19 cellular contexts compared by ENCODE assay signal in the genomic region with DNA sequence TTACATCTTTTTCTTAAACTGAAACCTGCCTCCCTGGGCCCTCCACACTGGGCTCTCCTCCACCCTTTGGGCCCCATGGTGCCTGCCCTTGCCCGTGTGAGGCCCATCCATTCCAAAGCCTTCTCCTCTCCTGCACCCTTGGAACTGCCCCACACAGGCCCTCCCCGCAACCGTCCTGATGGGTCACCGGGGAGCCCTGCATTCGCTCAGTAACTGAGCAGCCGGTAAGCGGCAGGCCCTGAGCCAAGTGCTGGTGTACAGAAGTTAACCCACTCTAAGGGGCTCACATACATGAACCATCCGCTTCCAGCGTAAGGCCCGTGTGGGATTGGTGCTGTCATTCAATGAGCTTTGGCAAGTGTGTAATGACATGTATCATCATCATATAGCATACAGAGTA. TPM values are rescaled to one million over a fixed set of nuclear protein-coding genes. Genes with fewer than 3 reads are reported as not detected.
A peak's percentile ranks its signal among the peaks of the same experiment; 100 is the strongest.
DNase-seq lines count a peak whose midpoint lies in the region; FAIRE-seq and TF ChIP-seq lines count a peak whose summit lies in the region.
"Had no signal": no experiment of that assay in that cellular context is flagged by ENCODE, and none has a peak within 500 bp of the region (broad histone marks: within the 10 kb centered on the region; RNA-seq: fewer than 3 reads in every experiment).

No MANE protein-coding gene starts in this region.

- no peak overlapping the region for H4K5ac ChIP-seq in H1 (ENCODE audit: insufficient read length, low read depth, low read length)

- H3K4me3 Mint-ChIP-seq in neural progenitor cell: no peak overlapping the region
- no peak overlapping the region for H3K4me3 Mint-ChIP-seq in activated CD4-positive, alpha-beta T cell treated with anti-CD3 and anti-CD28 coated beads, Interleukin-2, amount 10 ng/mL, durations not matched to agents 24 days and 14 days
- H3K4me3 Mint-ChIP-seq: CD8-positive, alpha-beta T cell had no signal

- H2AK5ac ChIP-seq in H1 (ENCODE audit: low read depth, low read length): no peak overlapping the region

- H3K4me3 ChIP-seq in H7 (ENCODE audit: insufficient read depth, low read depth, low read length): no peak overlapping the region
- no peak overlapping the region for H3K4me3 ChIP-seq in H1 (ENCODE audit: extremely low read depth in 1 of 4, insufficient read depth in 2 of 4, low read depth in 3 of 4, low read length in 4 of 4)
- no peak overlapping the region for H3K4me3 ChIP-seq in neural progenitor cell
- H3K4me3 ChIP-seq in lower leg skin (ENCODE audit: low read depth, poor library complexity, severe bottlenecking): no peak overlapping the region
- H3K4me3 ChIP-seq: MG63, Peyer's patch had no signal

- H4K20me1 ChIP-seq in H1 (replicated peaks in 1 of 2; ENCODE audit: control insufficient read depth in 1 of 2, insufficient read depth in 2 of 2, low read length in 2 of 2) (no peaks in the 10 kb centered on the region), neural progenitor cell (ENCODE audit: low read depth) (no peaks in the 10 kb centered on the region)

- H4K8ac ChIP-seq in H1 (ENCODE audit: extremely low read depth, insufficient read depth, low read length): no peak overlapping the region

- peak overlapping the region in 1 of 2 experiments; percentile 16; a peak in 1 of 4 replicates for H3K4me2 ChIP-seq in H1 (ENCODE audit: insufficient read depth in 1 of 2, low read depth in 2 of 2, low read length in 2 of 2)
- no peak overlapping the region for H3K4me2 ChIP-seq in neural progenitor cell

- H3K36me3 ChIP-seq in H7 (replicated peaks; ENCODE audit: control insufficient read depth, insufficient read depth, low read length) (no peaks in the 10 kb centered on the region), H1 (ENCODE audit: control insufficient read depth in 2 of 4, insufficient read depth in 4 of 4, low read length in 3 of 4) (no peaks in the 10 kb centered on the region), neural progenitor cell (no peaks in the 10 kb centered on the region)
- H3K36me3 ChIP-seq: MG63, Peyer's patch had no signal

- H3K27me3 ChIP-seq in H7 (ENCODE audit: control insufficient read depth, insufficient read depth, low read length) (no peaks in the 10 kb centered on the region), H1 (replicated peaks in 1 of 4; ENCODE audit: control insufficient read depth in 3 of 4, extremely low read depth in 1 of 4, insufficient read depth in 3 of 4, low read length in 3 of 4) (peaks cover 0 to 2% (median 0%) of the 10 kb centered on the region in 4 experiments; a peak in 1 of 7 replicates), neural progenitor cell (peaks cover 3% of the 10 kb centered on the region)
- H3K27me3 ChIP-seq: MG63, Peyer's patch had no signal

- H2AFZ ChIP-seq in H1 (ENCODE audit: low read length): no peak overlapping the region
- H2AFZ ChIP-seq in neural progenitor cell (replicated peaks): no peak overlapping the region

- H3K9me3 ChIP-seq in H1 (ENCODE audit: insufficient read depth in 2 of 2, low read depth in 1 of 2, low read length in 1 of 2) (no peaks in the 10 kb centered on the region), neural progenitor cell (ENCODE audit: low read depth) (no peaks in the 10 kb centered on the region)
- H3K9me3 ChIP-seq: MG63, Peyer's patch had no signal

- DNase-seq in NCI-H1436 (lab: John Stamatoyannopoulos, UW): peak; percentile 56
- DNase-seq in NCI-H1436 treated with DMSO at 0.1 percent for 48 hours (lab: John Stamatoyannopoulos, UW): no peak
- peak; percentile 59 for DNase-seq in H7
- DNase-seq in H1 (ENCODE audit: low read depth in 1 of 2, low spot score in 2 of 2): no peak
- DNase-seq in neural progenitor cell (ENCODE audit: low spot score): no peak
- no peak for DNase-seq in lower leg skin (ENCODE audit: low spot score in 2 of 2)
- DNase-seq in activated CD4-positive, alpha-beta T cell treated with anti-CD3 and anti-CD28 coated beads, Interleukin-2, amount 10 ng/mL, durations not matched to agents 24 days and 14 days: no peak
- no peak for DNase-seq in SIG-M5 (lab: John Stamatoyannopoulos, UW)
- DNase-seq: C1 segment of cervical spinal cord; CD8-positive, alpha-beta T cell; GOT3; Kasumi-1; MG63; NCI-H226; Peyer's patch had no signal

- H3K56ac ChIP-seq in H1 (replicated peaks; ENCODE audit: insufficient read length, low read depth, low read length): no peak overlapping the region

- no peak for FAIRE-seq in H1 (lab: Jason Lieb, UNC)
- FAIRE-seq: GM12891 had no signal

- peak overlapping the region; percentile 100 for H2BK15ac ChIP-seq in H1 (ENCODE audit: low read length)

- no peaks in the 10 kb centered on the region for H3K79me1 ChIP-seq in H1 (ENCODE audit: low read depth, low read length)

- H3K4me1 ChIP-seq in H1 (replicated peaks in 1 of 4; ENCODE audit: control insufficient read depth in 3 of 4, insufficient read depth in 4 of 4, low read length in 3 of 4): peaks cover 0 to 22% (median 6%) of the 10 kb centered on the region in 4 experiments; a peak in 5 of 7 replicates
- H3K4me1 ChIP-seq in neural progenitor cell: peaks cover 36% of the 10 kb centered on the region
- H3K4me1 ChIP-seq: Peyer's patch had no signal

- H3K4ac ChIP-seq in H1 (replicated peaks; ENCODE audit: insufficient read length, low read depth, low read length): peak overlapping the region; percentile 73

- peaks cover 34% of the 10 kb centered on the region for H3F3A ChIP-seq in neural progenitor cell (ENCODE audit: low read depth)

- no peaks in the 10 kb centered on the region for H3K9me3 Mint-ChIP-seq in neural progenitor cell
- H3K9me3 Mint-ChIP-seq in activated CD4-positive, alpha-beta T cell treated with anti-CD3 and anti-CD28 coated beads, Interleukin-2, amount 10 ng/mL, durations not matched to agents 24 days and 14 days: no peaks in the 10 kb centered on the region
- H3K9me3 Mint-ChIP-seq: CD8-positive, alpha-beta T cell had no signal

- no peak for TF ChIP-seq CTCF in H1 (IDR thresholded peaks at IDR 0.05; ENCODE audit: control extremely low read depth in 1 of 3, insufficient read depth in 1 of 3, low read depth in 1 of 3, low read length in 3 of 3)
- no peak for TF ChIP-seq CTCF in neural progenitor cell (IDR thresholded peaks at IDR 0.05)
- no peak for TF ChIP-seq CTCF in lower leg skin (IDR thresholded peaks at IDR 0.05)

- TF ChIP-seq EP300 in H1 (IDR thresholded peaks at IDR 0.05; ENCODE audit: borderline replicate concordance in 1 of 2, low read depth in 2 of 2, low read length in 2 of 2): no peak

- TF ChIP-seq POLR2A in H1 (IDR thresholded peaks at IDR 0.05; ENCODE audit: control extremely low read depth in 1 of 2, low read depth in 2 of 2, low read length in 2 of 2) (no peak), lower leg skin (IDR thresholded peaks at IDR 0.05) (no peak)

- H2BK20ac ChIP-seq in H1 (ENCODE audit: low read length): 0 out of 2 replicates have a peak overlapping the region, but pooled peaks have one; percentile 61

- H2BK12ac ChIP-seq in H1 (ENCODE audit: low read depth, low read length): peak overlapping the region; percentile 92; the same call in 1 of the 2 replicates

- peak overlapping the region; percentile 70 for H2BK120ac ChIP-seq in H1 (replicated peaks; ENCODE audit: low read depth, low read length)

- POLR2A ChIA-PET in H1 (lab: Charles Lee; ENCODE audit: partially characterized antibody): interaction anchor here (1.1 kb wide), 1 partner anchor 28 kb away, joined by 3 read pairs; no protein-coding TSS in a partner anchor

- H3K36me3 Mint-ChIP-seq in neural progenitor cell: no peaks in the 10 kb centered on the region
- H3K36me3 Mint-ChIP-seq in activated CD4-positive, alpha-beta T cell treated with anti-CD3 and anti-CD28 coated beads, Interleukin-2, amount 10 ng/mL, durations not matched to agents 24 days and 14 days (ENCODE audit: low read depth): no peaks in the 10 kb centered on the region
- H3K36me3 Mint-ChIP-seq: CD8-positive, alpha-beta T cell had no signal

- peak overlapping the region; percentile 71 for H3K18ac ChIP-seq in H1 (ENCODE audit: extremely low read depth, low read length)

- 86% methylated on average over 10 of the region's 10 CpGs; no CpG with 5 or more reads in 1 of the 2 experiments for WGBS in H1 (ENCODE audit: extremely low coverage in 1 of 2, insufficient coverage in 1 of 2, insufficient read length in 1 of 2, insufficient replicate concordance in 2 of 2, low coverage in 1 of 2, low lambda C conversion rate in 2 of 2, missing lambda C conversion rate in 1 of 2), 2 experiments
- WGBS in lower leg skin, 2 donors: 73 to 84% methylated on average over 10 of the region's 10 CpGs

- peaks cover 44% of the 10 kb centered on the region for H3K4me1 Mint-ChIP-seq in neural progenitor cell
- no peaks in the 10 kb centered on the region for H3K4me1 Mint-ChIP-seq in activated CD4-positive, alpha-beta T cell treated with anti-CD3 and anti-CD28 coated beads, Interleukin-2, amount 10 ng/mL, durations not matched to agents 24 days and 14 days

- TF ChIP-seq RAD21 in H1 (IDR thresholded peaks at IDR 0.05 in 1 of 2, conservative IDR thresholded peaks at IDR 0.05 in 1 of 2; ENCODE audit: low read depth in 2 of 2, low read length in 2 of 2): no peak

- H3K79me2 ChIP-seq in H1 (ENCODE audit: control insufficient read depth in 1 of 2, insufficient read depth in 2 of 2, low read length in 2 of 2): no peaks in the 10 kb centered on the region
- no peaks in the 10 kb centered on the region for H3K79me2 ChIP-seq in neural progenitor cell (ENCODE audit: low read depth)

- no peak overlapping the region for H2BK5ac ChIP-seq in H1 (ENCODE audit: low read depth, low read length)

- CTCF ChIA-PET in H1 (lab: Charles Lee; ENCODE audit: partially characterized antibody): interaction anchor here (0.9 to 1.8 kb wide), 3 partner anchors 31 to 41 kb away, joined by 3 to 8 read pairs (median 5); no protein-coding TSS in a partner anchor

- H3K27me3 Mint-ChIP-seq in neural progenitor cell (ENCODE audit: insufficient read depth, low read depth): peaks cover 19% of the 10 kb centered on the region
- H3K27me3 Mint-ChIP-seq in activated CD4-positive, alpha-beta T cell treated with anti-CD3 and anti-CD28 coated beads, Interleukin-2, amount 10 ng/mL, durations not matched to agents 24 days and 14 days: peaks cover 19% of the 10 kb centered on the region

- no peaks in the 10 kb centered on the region for H3K23me2 ChIP-seq in H1 (ENCODE audit: low read depth, low read length)

- intact Hi-C loops in lower leg skin (cut with DNase I; ENCODE audit: low total_unique reads): no loop called here
- intact Hi-C loops in activated CD4-positive, alpha-beta T cell treated with anti-CD3 and anti-CD28 coated beads, Interleukin-2, amount 10 ng/mL, durations not matched to agents 24 days and 14 days (cut with micrococcal nuclease): no loop called here

- peak overlapping the region; percentile 93 for H3K27ac Mint-ChIP-seq in neural progenitor cell
- no peak overlapping the region for H3K27ac Mint-ChIP-seq in activated CD4-positive, alpha-beta T cell treated with anti-CD3 and anti-CD28 coated beads, Interleukin-2, amount 10 ng/mL, durations not matched to agents 24 days and 14 days
- H3K27ac Mint-ChIP-seq: CD8-positive, alpha-beta T cell had no signal

- H3K14ac ChIP-seq in H1 (ENCODE audit: insufficient read length): no peak overlapping the region

- H3K23ac ChIP-seq in H1 (ENCODE audit: insufficient read length): no peak overlapping the region

- no peak overlapping the region for H3K9ac ChIP-seq in H1 (replicated peaks in 1 of 4; ENCODE audit: extremely low read depth in 1 of 4, low read depth in 3 of 4, low read length in 3 of 4)
- H3K9ac ChIP-seq in neural progenitor cell: no peak overlapping the region

- H4K91ac ChIP-seq in H1 (replicated peaks; ENCODE audit: insufficient read length, low read length): peak overlapping the region; percentile 45

- H3K27ac ChIP-seq in H1 (ENCODE audit: low read depth, low read length) (no peak overlapping the region), neural progenitor cell (no peak overlapping the region)
- H3K27ac ChIP-seq: 22Rv1, Peyer's patch had no signal

RNA-seq across cellular contexts. Expression of a gene that starts 5.4 kb away (rescaled TPM):
- 0.18 and 0.21 TPM in 2 replicates for total RNA-seq in H7 (2014; rRNA removed; shearing (Covaris generic))
- total RNA-seq in H1 (2021; fragmentation: NEBNext Ultra II Directional; extraction: Animal tissue kit (Norgen Biotek cat#: 25700)): 0.37 and 0.40 TPM in 2 replicates
- 0.15 and 0.17 TPM in 2 replicates for polyA plus RNA-seq in H1 (2011; rRNA removed)
- 0.08 TPM for polyA plus RNA-seq in H1 (2011; cell fraction: cytosol; rRNA removed)
- 0.19 TPM for polyA plus RNA-seq in H1 (2011; cell fraction: nucleus; rRNA removed)
- polyA plus RNA-seq in H1 (2012, experiment 1 of 2): 0.11 to 0.16 TPM (median 0.16 TPM) in 3 of 4 replicates, not detected in the other
- 0.07 TPM for polyA plus RNA-seq in H1 (2012, experiment 2 of 2)
- 0.34 TPM for polyA plus RNA-seq in H1 (2013, experiment 1 of 2)
- polyA plus RNA-seq in H1 (2013, experiment 2 of 2): 0.42 TPM
- 0.17 and 0.32 TPM in 2 replicates for polyA minus RNA-seq in H1 (2011; rRNA and poly(A)+ RNA removed)
- polyA minus RNA-seq in H1 (2011; cell fraction: cytosol; rRNA and poly(A)+ RNA removed): not detected
- 0.10 TPM for polyA minus RNA-seq in H1 (2011; cell fraction: nucleus; rRNA and poly(A)+ RNA removed)
- total RNA-seq in neural progenitor cell (ENCODE audit: low replicate concordance) (not detected in 2 replicates), lower leg skin (10 to 100 TPM in 1 of 4 donors, 1 to 10 TPM in 1, under 1 TPM in 2; 0.08 to 21.0 (median 0.63) TPM)
- total RNA-seq in activated CD4-positive, alpha-beta T cell treated with anti-CD3 and anti-CD28 coated beads, Interleukin-2, amount 10 ng/mL, durations not matched to agents 24 days and 14 days: not detected in 2 replicates
- total RNA-seq: CD8-positive, alpha-beta T cell; SK-MEL-5 had no signal

RNA-seq across cellular contexts. Expression of a gene that starts 23.8 kb away (rescaled TPM):
- total RNA-seq in H7 (2014; rRNA removed; shearing (Covaris generic)): 0.21 TPM in 1 of 2 replicates, not detected in the other
- total RNA-seq in H1 (2021; fragmentation: NEBNext Ultra II Directional; extraction: Animal tissue kit (Norgen Biotek cat#: 25700)): not detected in 2 replicates
- polyA plus RNA-seq in H1 (2011; rRNA removed): 0.03 TPM in 1 of 2 replicates, not detected in the other
- not detected for polyA plus RNA-seq in H1 (2011; cell fraction: cytosol; rRNA removed)
- polyA plus RNA-seq in H1 (2011; cell fraction: nucleus; rRNA removed): not detected
- 0.12 TPM in 1 of 4 replicates, not detected in the others for polyA plus RNA-seq in H1 (2012, experiment 1 of 2)
- polyA plus RNA-seq in H1 (2012, experiment 2 of 2): not detected
- 0.02 TPM for polyA plus RNA-seq in H1 (2013, experiment 1 of 2)
- polyA plus RNA-seq in H1 (2013, experiment 2 of 2): 0.02 TPM
- polyA minus RNA-seq in H1 (2011; rRNA and poly(A)+ RNA removed): not detected in 2 replicates
- not detected for polyA minus RNA-seq in H1 (2011; cell fraction: cytosol; rRNA and poly(A)+ RNA removed)
- polyA minus RNA-seq in H1 (2011; cell fraction: nucleus; rRNA and poly(A)+ RNA removed): not detected
- not detected in 2 replicates for total RNA-seq in neural progenitor cell (ENCODE audit: low replicate concordance)
- under 1 TPM in 1 of 4 donors, not detected in 3; 0.10 TPM for total RNA-seq in lower leg skin
- not detected in 2 replicates for total RNA-seq in activated CD4-positive, alpha-beta T cell treated with anti-CD3 and anti-CD28 coated beads, Interleukin-2, amount 10 ng/mL, durations not matched to agents 24 days and 14 days
- total RNA-seq: CD8-positive, alpha-beta T cell; G401; Peyer's patch; SK-MEL-5 had no signal

RNA-seq across cellular contexts. Expression of a gene that starts 24.1 kb away (rescaled TPM):
- total RNA-seq in H7 (2014; rRNA removed; shearing (Covaris generic)): not detected in 2 replicates
- total RNA-seq in H1 (2021; fragmentation: NEBNext Ultra II Directional; extraction: Animal tissue kit (Norgen Biotek cat#: 25700)): 0.10 and 0.13 TPM in 2 replicates
- 0.05 and 0.14 TPM in 2 replicates for polyA plus RNA-seq in H1 (2011; rRNA removed)
- polyA plus RNA-seq in H1 (2011; cell fraction: cytosol; rRNA removed): 0.05 TPM
- 0.06 TPM for polyA plus RNA-seq in H1 (2011; cell fraction: nucleus; rRNA removed)
- polyA plus RNA-seq in H1 (2012, experiment 1 of 2): 0.05 to 0.10 TPM (median 0.07 TPM) in 3 of 4 replicates, not detected in the other
- polyA plus RNA-seq in H1 (2012, experiment 2 of 2): 0.09 TPM
- 0.04 TPM for polyA plus RNA-seq in H1 (2013, experiment 1 of 2)
- polyA plus RNA-seq in H1 (2013, experiment 2 of 2): 0.02 TPM
- 0.07 and 0.13 TPM in 2 replicates for polyA minus RNA-seq in H1 (2011; rRNA and poly(A)+ RNA removed)
- not detected for polyA minus RNA-seq in H1 (2011; cell fraction: cytosol; rRNA and poly(A)+ RNA removed)
- 0.20 TPM for polyA minus RNA-seq in H1 (2011; cell fraction: nucleus; rRNA and poly(A)+ RNA removed)
- total RNA-seq in neural progenitor cell (ENCODE audit: low replicate concordance): 0.03 TPM in 1 of 2 replicates, not detected in the other
- under 1 TPM in 1 of 4 donors, not detected in 3; 0.06 TPM for total RNA-seq in lower leg skin
- total RNA-seq in activated CD4-positive, alpha-beta T cell treated with anti-CD3 and anti-CD28 coated beads, Interleukin-2, amount 10 ng/mL, durations not matched to agents 24 days and 14 days: 0.12 and 0.26 TPM in 2 replicates
- total RNA-seq: G401, Peyer's patch, SK-MEL-5 had no signal

Comparison
In these comparisons a context has a peak if more than half of its experiments do, and no peak if none do; other contexts are left out.
1. DNase-seq: peak in NCI-H1436 (single experiment) and H7 (single experiment); none in NCI-H1436 treated with DMSO at 0.1 percent for 48 hours (single experiment), H1 (0 of 2), neural progenitor cell (single experiment), lower leg skin (0 of 2), activated CD4-positive, alpha-beta T cell treated with anti-CD3 and anti-CD28 coated beads, Interleukin-2, amount 10 ng/mL, durations not matched to agents 24 days and 14 days (single experiment) and SIG-M5 (single experiment).